In genomic region chr1:30863955-30864604, GRCh38 we compare ENCODE assay signal across 31 cellular contexts. TPM values are rescaled to one million over a fixed set of nuclear protein-coding genes. Genes with fewer than 3 reads are reported as not detected.
"Had no signal": no experiment of that assay in that cellular context is flagged by ENCODE, and none has a peak within 500 bp of the region (broad histone marks: within the 10 kb centered on the region; RNA-seq: fewer than 3 reads in every experiment).

No MANE protein-coding gene starts in this region.

- H3K9me3 Mint-ChIP-seq: activated CD4-positive, alpha-beta memory T cell treated with anti-CD3 and anti-CD28 coated beads, Interleukin-2, amount 10 ng/mL, durations not matched to agents 7 days and 5 days; activated naive CD4-positive, alpha-beta T cell treated with anti-CD3 and anti-CD28 coated beads, Interleukin-2, amount 50 U/mL, for 24 hours had no signal

- H3K27me3 ChIP-seq: adrenal gland, body of pancreas, breast epithelium had no signal

- H3K27ac Mint-ChIP-seq: activated CD4-positive, alpha-beta memory T cell treated with anti-CD3 and anti-CD28 coated beads, Interleukin-2, amount 10 ng/mL, durations not matched to agents 7 days and 5 days; activated CD8-positive, alpha-beta memory T cell treated with anti-CD3 and anti-CD28 coated beads, Interleukin-2, amount 10 ng/mL, durations not matched to agents 7 days and 5 days; activated naive CD4-positive, alpha-beta T cell treated with anti-CD3 and anti-CD28 coated beads, Interleukin-2, amount 50 U/mL, for 24 hours had no signal

- H3K4me1 Mint-ChIP-seq: activated CD4-positive, alpha-beta memory T cell treated with anti-CD3 and anti-CD28 coated beads, Interleukin-2, amount 10 ng/mL, durations not matched to agents 7 days and 5 days; activated naive CD4-positive, alpha-beta T cell treated with anti-CD3 and anti-CD28 coated beads, Interleukin-2, amount 50 U/mL, for 24 hours had no signal

- H3K4me2 ChIP-seq: KMS-11 had no signal

- H3K4me3 Mint-ChIP-seq: activated CD4-positive, alpha-beta memory T cell treated with anti-CD3 and anti-CD28 coated beads, Interleukin-2, amount 10 ng/mL, durations not matched to agents 7 days and 5 days; activated CD8-positive, alpha-beta memory T cell treated with anti-CD3 and anti-CD28 coated beads, Interleukin-2, amount 10 ng/mL, durations not matched to agents 7 days and 5 days; activated naive CD4-positive, alpha-beta T cell treated with anti-CD3 and anti-CD28 coated beads, Interleukin-2, amount 50 U/mL, for 24 hours had no signal

- H3K9me3 ChIP-seq: adrenal gland, body of pancreas, breast epithelium had no signal

- DNase-seq: activated CD4-positive, alpha-beta memory T cell treated with anti-CD3 and anti-CD28 coated beads, Interleukin-2, amount 10 ng/mL, durations not matched to agents 7 days and 5 days; activated CD4-positive, alpha-beta T cell treated with anti-CD3 and anti-CD28 coated beads for 1 hour; activated CD4-positive, alpha-beta T cell treated with anti-CD3 and anti-CD28 coated beads for 48 hours; activated CD4-positive, CD25-positive, alpha-beta regulatory T cell; activated CD8-positive, alpha-beta memory T cell treated with anti-CD3 and anti-CD28 coated beads for 24 hours; activated CD8-positive, alpha-beta memory T cell treated with anti-CD3 and anti-CD28 coated beads, Interleukin-2, amount 10 ng/mL, durations not matched to agents 7 days and 5 days; activated CD8-positive, alpha-beta memory T cell treated with anti-CD3 and anti-CD28 coated beads, Interleukin-2, amount 50 U/mL, for 48 hours; activated effector memory CD4-positive, alpha-beta T cell treated with anti-CD3 and anti-CD28 coated beads, Interleukin-2, amount 50 U/mL, for 16 hours; activated naive CD4-positive, alpha-beta T cell treated with Interleukin-2 at 50 U/mL for 16 hours; activated T-cell treated with anti-CD3 and anti-CD28 coated beads, Interleukin-2, amount 50 U/mL, for 48 hours; body of pancreas; MM.1S; MV-4-11; NCI-H1092; NCI-H1436 treated with DMSO at 0.1 percent for 48 hours; NCI-H1694 treated with DMSO at 0.1 percent for 48 hours; NCI-H2029; NCI-H2107; NCI-H2171; NCI-H510A; NCI-H748 treated with DMSO at 0.1 percent for 48 hours; NK-92 treated with Interleukin-12 subunit alpha and Interleukin-12 subunit beta, amount 100 ng/mL, for 24 hours; OCI-M1; Right ventricle myocardium superior; T1000; WERI-Rb-1 had no signal

- ATAC-seq: activated CD8-positive, alpha-beta memory T cell treated with anti-CD3 and anti-CD28 coated beads, Interleukin-2, amount 10 ng/mL, durations not matched to agents 7 days and 5 days; body of pancreas had no signal

- FAIRE-seq: astrocyte had no signal

- H3K36me3 Mint-ChIP-seq: activated CD8-positive, alpha-beta memory T cell treated with anti-CD3 and anti-CD28 coated beads, Interleukin-2, amount 10 ng/mL, durations not matched to agents 7 days and 5 days; activated naive CD4-positive, alpha-beta T cell treated with anti-CD3 and anti-CD28 coated beads, Interleukin-2, amount 50 U/mL, for 24 hours had no signal

- H3K27ac ChIP-seq: adrenal gland, body of pancreas, breast epithelium, KMS-11, WERI-Rb-1 had no signal

- H3K4me1 ChIP-seq: adrenal gland, body of pancreas, breast epithelium had no signal

- H3K36me3 ChIP-seq: adrenal gland, breast epithelium, WERI-Rb-1 had no signal

- H3K9ac ChIP-seq: KMS-11 had no signal

- H3K4me3 ChIP-seq: adrenal gland, body of pancreas, breast epithelium had no signal

RNA-seq across cellular contexts. Expression of gene SDC3, which starts 44.5 kb away (rescaled TPM):
- total RNA-seq: activated CD4-positive, alpha-beta memory T cell treated with anti-CD3 and anti-CD28 coated beads, Interleukin-2, amount 10 ng/mL, durations not matched to agents 7 days and 5 days; activated CD8-positive, alpha-beta memory T cell treated with anti-CD3 and anti-CD28 coated beads, Interleukin-2, amount 10 ng/mL, durations not matched to agents 7 days and 5 days had no signal
